ENCODE assay signal across 15 cellular contexts in genomic region chr2:101630224-101630949, GRCh38.
DNase-seq lines count a peak whose midpoint lies in the region; ATAC-seq and TF ChIP-seq lines count a peak whose summit lies in the region.
"Had no signal": no experiment of that assay in that cellular context is flagged by ENCODE, and none has a peak within 500 bp of the region (broad histone marks: within the 10 kb centered on the region; RNA-seq: fewer than 3 reads in every experiment).

No MANE protein-coding gene starts in this region.

- H3K4me1 ChIP-seq in left lung (peaks cover 0 to 8% of the 10 kb centered on the region in 2 donors), upper lobe of right lung (no peaks in the 10 kb centered on the region), vagina (no peaks in the 10 kb centered on the region)
- H3K4me1 ChIP-seq: left ventricle myocardium inferior had no signal

- TF ChIP-seq POLR2A in vagina (IDR thresholded peaks at IDR 0.05) = no peak

- ATAC-seq in left lung (peak; percentile 86), upper lobe of right lung (peak; percentile 92), GM21447 (IDR thresholded peaks at IDR 0.05; ENCODE audit: unreplicated experiment) (no peak)
- ATAC-seq: HCT116; stimulated activated naive CD8-positive, alpha-beta T cell treated with anti-CD3 and anti-CD28 coated beads, Interleukin-15, amount 100 ng/mL, for 72 hours had no signal

- peak; percentile 45 for DNase-seq in NCI-H2171 treated with DMSO at 0.1 percent for 48 hours (lab: John Stamatoyannopoulos, UW)
- no peak for DNase-seq in NCI-H2171 (lab: John Stamatoyannopoulos, UW)
- DNase-seq in SW480 (ENCODE audit: low spot score) = peak; percentile 99
- DNase-seq in left lung = peak in 1 of 2 donors; percentile 64
- peak; percentile 82 for DNase-seq in upper lobe of right lung
- no peak for DNase-seq in medulla oblongata (ENCODE audit: extremely low spot score)
- DNase-seq in vagina (ENCODE audit: extremely low spot score in 2 of 2) = no peak
- DNase-seq: activated CD4-positive, CD25-positive, alpha-beta regulatory T cell treated with anti-CD3 and anti-CD28 coated beads, Interleukin-2, amount 50 U/mL, for 72 hours; Caco-2; left ventricle myocardium inferior; NCI-H446; stimulated activated naive CD8-positive, alpha-beta T cell treated with anti-CD3 and anti-CD28 coated beads, Interleukin-15, amount 100 ng/mL, for 72 hours had no signal

- intact Hi-C loops in left lung (cut with DNase I) (no loop called here), upper lobe of right lung (cut with DNase I) (no loop called here), vagina (cut with DNase I) (no loop called here)

- H3K36me3 ChIP-seq in left lung (no peaks in the 10 kb centered on the region), upper lobe of right lung (no peaks in the 10 kb centered on the region), vagina (no peaks in the 10 kb centered on the region)
- H3K36me3 ChIP-seq: left ventricle myocardium inferior had no signal

- no peak overlapping the region for H3K4me3 ChIP-seq in left lung
- H3K4me3 ChIP-seq in upper lobe of right lung = no peak overlapping the region
- no peak overlapping the region for H3K4me3 ChIP-seq in vagina
- H3K4me3 ChIP-seq: left ventricle myocardium inferior, skin epidermis had no signal

- H3K27me3 ChIP-seq in left lung (peaks cover 0 to 6% of the 10 kb centered on the region in 2 donors), upper lobe of right lung (no peaks in the 10 kb centered on the region), vagina (no peaks in the 10 kb centered on the region)

- H3K9me3 ChIP-seq in left lung (no peaks in the 10 kb centered on the region), upper lobe of right lung (no peaks in the 10 kb centered on the region), vagina (no peaks in the 10 kb centered on the region)
- H3K9me3 ChIP-seq: Caco-2, left ventricle myocardium inferior had no signal

- TF ChIP-seq CTCF in left lung (IDR thresholded peaks at IDR 0.05) (no peak), upper lobe of right lung (IDR thresholded peaks at IDR 0.05) (no peak), vagina (IDR thresholded peaks at IDR 0.05) (no peak)

- H3K27ac ChIP-seq in left lung (no peak overlapping the region), upper lobe of right lung (no peak overlapping the region), vagina (no peak overlapping the region)
- H3K27ac ChIP-seq: left ventricle myocardium inferior had no signal

Comparison
In these comparisons a context has a peak if more than half of its experiments do, and no peak if none do; other contexts are left out.
1. DNase-seq: peak in NCI-H2171 treated with DMSO at 0.1 percent for 48 hours (single experiment), SW480 (single experiment) and upper lobe of right lung (single experiment); none in NCI-H2171 (single experiment), medulla oblongata (single experiment) and vagina (0 of 2).